In genomic region chr12:87678453-87678852, GRCh38 we compare ENCODE assay signal across 20 cellular contexts.
A peak's percentile ranks its signal among the peaks of the same experiment; 100 is the strongest.
DNase-seq lines count a peak whose midpoint lies in the region; ATAC-seq, FAIRE-seq and TF ChIP-seq lines count a peak whose summit lies in the region.
"Had no signal": no experiment of that assay in that cellular context is flagged by ENCODE, and none has a peak within 500 bp of the region (broad histone marks: within the 10 kb centered on the region; RNA-seq: fewer than 3 reads in every experiment).

No MANE protein-coding gene starts in this region.

- H3K4me3 ChIP-seq in cardiac fibroblast (replicated peaks in 1 of 2; ENCODE audit: low read depth in 2 of 2, low read length in 2 of 2), result no peak overlapping the region
- H3K4me3 ChIP-seq: esophagus squamous epithelium, lower lobe of right lung, tibial artery had no signal

- DNase-seq in H54 (ENCODE audit: insufficient read length, low spot score), result no peak
- DNase-seq in NCI-H226, result peak; percentile 29
- peak; percentile 66 to 83 for DNase-seq in cardiac fibroblast (ENCODE audit: low read depth in 2 of 2)
- DNase-seq in left lobe of liver (ENCODE audit: low spot score), result no peak
- no peak for DNase-seq in SW 1271 (lab: John Stamatoyannopoulos, UW)
- DNase-seq: activated CD4-positive, alpha-beta T cell treated with anti-CD3 and anti-CD28 coated beads for 48 hours; activated naive CD8-positive, alpha-beta T cell treated with anti-CD3 and anti-CD28 coated beads, Interleukin-2, amount 50 U/mL, for 24 hours; central memory CD4-positive, alpha-beta T cell; COR-L47; esophagus squamous epithelium; immature natural killer cell; lower lobe of right lung; MM.1S; Right ventricle myocardium superior; stimulated activated naive B cell treated with anti-CD40 and anti-IgM and Interleukin-4, amounts not matched to agents 10 μg/mL and 1 μg/mL and 100 μg/mL, for 72 hours; tibial artery had no signal

- no peak for TF ChIP-seq POLR2A in H54 (IDR thresholded peaks at IDR 0.05; ENCODE audit: low read depth, low read length)

- FAIRE-seq in H54 (lab: Jason Lieb, UNC), result peak; percentile 77
- FAIRE-seq: H1, TTC549 had no signal

- ATAC-seq in left lobe of liver (peak; percentile 35), GM21825 (IDR thresholded peaks at IDR 0.05; ENCODE audit: unreplicated experiment) (no peak), HG03280 (IDR thresholded peaks at IDR 0.05; ENCODE audit: unreplicated experiment) (no peak)
- ATAC-seq: activated naive CD8-positive, alpha-beta T cell treated with anti-CD3 and anti-CD28 coated beads, Interleukin-2, amount 50 U/mL, for 24 hours; lower lobe of right lung; stimulated activated naive B cell treated with anti-CD40 and anti-IgM and Interleukin-4, amounts not matched to agents 10 μg/mL and 1 μg/mL and 100 μg/mL, for 72 hours had no signal

- TF ChIP-seq CTCF in cardiac fibroblast (IDR thresholded peaks at IDR 0.05; ENCODE audit: low read depth, low read length), result no peak

Comparison
In these comparisons a context has a peak if more than half of its experiments do, and no peak if none do; other contexts are left out.
1. DNase-seq: peak in NCI-H226 (single experiment) and cardiac fibroblast (2 of 2); none in H54 (single experiment), left lobe of liver (single experiment) and SW 1271 (0 of 2).